ENCODE assay signal across 8 cellular contexts in the genomic region with DNA sequence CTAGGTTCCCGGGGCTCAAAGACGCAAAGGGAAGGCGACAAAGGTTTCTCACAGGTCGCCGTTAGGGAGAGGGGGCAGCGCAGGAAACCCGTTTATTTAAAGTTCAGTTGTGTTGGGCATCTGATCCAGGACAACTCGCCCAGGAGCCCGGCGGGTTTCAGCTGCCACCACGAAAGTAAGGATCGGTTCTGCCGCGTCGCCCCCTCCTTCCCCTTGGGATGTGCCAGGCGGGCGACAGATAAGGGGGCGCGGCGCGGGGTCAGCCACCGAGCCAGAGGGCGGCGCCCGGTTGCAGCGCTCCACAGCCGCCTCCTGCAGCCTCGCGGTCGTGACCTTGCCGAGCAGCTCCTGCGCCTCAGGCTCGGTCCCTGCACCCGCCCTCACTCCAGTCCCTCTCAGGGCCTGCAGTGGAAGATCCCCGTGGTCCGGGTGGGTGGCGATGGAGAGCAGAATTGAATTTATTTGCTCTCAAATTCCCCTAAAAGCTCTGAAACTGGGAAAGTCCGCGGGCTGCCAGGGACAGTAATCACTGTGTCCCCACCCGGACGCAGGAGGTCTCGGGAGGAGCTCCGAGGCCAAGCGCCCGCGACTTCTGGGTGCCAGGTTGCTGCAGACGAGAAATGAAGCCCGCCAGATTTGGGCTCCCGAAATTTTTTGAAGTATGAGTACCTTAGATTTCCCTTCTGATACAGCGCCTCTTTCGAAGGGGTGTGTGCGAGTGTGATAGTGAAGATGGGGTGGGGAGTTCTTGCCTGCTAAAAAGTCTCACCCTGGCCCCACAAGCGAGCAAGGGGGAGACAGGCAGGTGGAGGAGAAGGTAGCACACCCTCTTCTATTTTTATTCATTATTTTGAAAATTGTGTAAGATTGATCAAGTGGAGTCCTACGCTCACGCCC. TPM values are rescaled to one million over a fixed set of nuclear protein-coding genes. Genes with fewer than 3 reads are reported as not detected.
DNase-seq lines count a peak whose midpoint lies in the region; ATAC-seq, FAIRE-seq and TF ChIP-seq lines count a peak whose summit lies in the region.
"Had no signal": no experiment of that assay in that cellular context is flagged by ENCODE, and none has a peak within 500 bp of the region (broad histone marks: within the 10 kb centered on the region; RNA-seq: fewer than 3 reads in every experiment).

No MANE protein-coding gene starts in this region.

- H3K9me2 ChIP-seq in Karpas-422 (replicated peaks; ENCODE audit: insufficient read depth, low read length): no peaks in the 10 kb centered on the region

- H3K4me3 ChIP-seq in Karpas-422 (ENCODE audit: low read length) (peak overlapping the region; percentile 63), astrocyte (ENCODE audit: insufficient read depth, low read depth, low read length) (no peak overlapping the region), spleen (peak overlapping the region; percentile 11 to 71 (median 42))
- H3K4me3 ChIP-seq: SK-N-MC had no signal

- no peak for TF ChIP-seq CTCF in astrocyte (IDR thresholded peaks at IDR 0.05; ENCODE audit: insufficient read depth, low read depth, low read length)
- TF ChIP-seq CTCF in spleen (IDR thresholded peaks at IDR 0.05 in 8 of 11, conservative IDR thresholded peaks at IDR 0.05 in 3 of 11): no peak

- intact Hi-C loops in spleen (cut with DNase I; ENCODE audit: low total_unique reads): loop anchor here (5.0 kb wide), 1 partner anchor 398 kb away; no protein-coding TSS in a partner anchor

- H3K9ac ChIP-seq in Karpas-422 (ENCODE audit: low read length) (peak overlapping the region; percentile 51), astrocyte (ENCODE audit: low read length) (no peak overlapping the region)

- 7 to 21% (median 11%) methylated on average over 36 to 55 of the region's 55 CpGs for WGBS in spleen, 5 donors

- no peak for TF ChIP-seq POLR2A in spleen (IDR thresholded peaks at IDR 0.05)

- H3K27me3 ChIP-seq in Karpas-422 (ENCODE audit: low read length) (no peaks in the 10 kb centered on the region), astrocyte (ENCODE audit: insufficient read depth, low read length) (peaks cover 57% of the 10 kb centered on the region), spleen (replicated peaks in 1 of 7) (peaks cover 0 to 84% (median 10%) of the 10 kb centered on the region in 7 donors)

- peaks cover 33% of the 10 kb centered on the region for H3K4me1 ChIP-seq in Karpas-422 (ENCODE audit: low read length)
- H3K4me1 ChIP-seq in astrocyte (ENCODE audit: insufficient read depth, low read length): peaks cover 3% of the 10 kb centered on the region
- H3K4me1 ChIP-seq in spleen: peaks cover 25 to 93% (median 70%) of the 10 kb centered on the region in 6 donors

- H3K36me3 Mint-ChIP-seq in astrocyte (ENCODE audit: low read depth, unreplicated experiment): no peaks in the 10 kb centered on the region

- H4K20me1 ChIP-seq in Karpas-422 (ENCODE audit: insufficient read depth, low read depth, low read length) (no peaks in the 10 kb centered on the region), astrocyte (ENCODE audit: insufficient read depth, low read length) (peaks cover 7% of the 10 kb centered on the region)

- peak; percentile 63 for DNase-seq in Karpas-422
- no peak for DNase-seq in astrocyte (ENCODE audit: low read depth)
- DNase-seq in iPS-NIHi11 (ENCODE audit: low spot score): peak; percentile 28
- peak; percentile 86 for DNase-seq in spleen
- no peak for DNase-seq in DMS153 treated with DMSO at 0.1 percent for 48 hours (lab: John Stamatoyannopoulos, UW; ENCODE audit: unreplicated experiment)
- no peak for DNase-seq in AG08396 (ENCODE audit: low spot score)

- H3K27ac Mint-ChIP-seq in astrocyte (ENCODE audit: unreplicated experiment): no peak overlapping the region

- H3K4me2 ChIP-seq in Karpas-422 (ENCODE audit: low read depth, low read length, poor library complexity, severe bottlenecking): peak overlapping the region; percentile 69
- H3K4me2 ChIP-seq in astrocyte (ENCODE audit: low read length): peak overlapping the region; percentile 54

- FAIRE-seq in astrocyte (lab: Jason Lieb, UNC): no peak

- H2AFZ ChIP-seq in Karpas-422 (ENCODE audit: low read length) (peak overlapping the region; percentile 57; the same call in 1 of the 2 replicates), astrocyte (ENCODE audit: low read depth, low read length) (peak overlapping the region; percentile 53)

- peaks cover 63% of the 10 kb centered on the region for H3K27me3 Mint-ChIP-seq in astrocyte (ENCODE audit: low read depth, unreplicated experiment)

- H3K36me3 ChIP-seq in Karpas-422 (ENCODE audit: insufficient read depth, low read length) (no peaks in the 10 kb centered on the region), astrocyte (ENCODE audit: insufficient read depth, low read length) (no peaks in the 10 kb centered on the region), spleen (no peaks in the 10 kb centered on the region)

- H3K9me3 ChIP-seq in Karpas-422 (ENCODE audit: low read length): no peaks in the 10 kb centered on the region
- H3K9me3 ChIP-seq in astrocyte (ENCODE audit: insufficient read depth, low read depth, low read length): no peaks in the 10 kb centered on the region
- no peaks in the 10 kb centered on the region for H3K9me3 ChIP-seq in spleen

- H3K9me3 Mint-ChIP-seq in astrocyte (ENCODE audit: unreplicated experiment): no peaks in the 10 kb centered on the region

- peaks cover 6% of the 10 kb centered on the region for H3K4me1 Mint-ChIP-seq in astrocyte (ENCODE audit: low read depth, unreplicated experiment)

- ATAC-seq in HG02885 (IDR thresholded peaks at IDR 0.05; ENCODE audit: poor library complexity, unreplicated experiment): no peak

- H3K79me2 ChIP-seq in Karpas-422 (ENCODE audit: low read length) (no peaks in the 10 kb centered on the region), astrocyte (ENCODE audit: insufficient read depth, low read length) (no peaks in the 10 kb centered on the region)

- H3K4me3 Mint-ChIP-seq in astrocyte (ENCODE audit: unreplicated experiment): peak overlapping the region; percentile 69

- H3K27ac ChIP-seq in Karpas-422 (ENCODE audit: low read length) (no peak overlapping the region), astrocyte (ENCODE audit: low read depth, low read length) (no peak overlapping the region), spleen (peak overlapping the region in 6 of 8 donors; percentile 20 to 85 (median 66))

RNA-seq across cellular contexts. Expression of gene NFIA, which starts 28.4 kb away (rescaled TPM):
- total RNA-seq in Karpas-422 (2014; rRNA removed; shearing (Covaris generic); ENCODE audit: low replicate concordance): 15.8 and 38.3 TPM in 2 replicates
- total RNA-seq in astrocyte: 4.6 and 7.2 TPM in 2 replicates
- 10 to 100 TPM; 33.2 to 76.8 (median 40.1) TPM for total RNA-seq in spleen
- 1 to 10 TPM; 3.1 to 3.7 (median 3.1) TPM for polyA plus RNA-seq in spleen

Comparison
In these comparisons a context has a peak if more than half of its experiments do, and no peak if none do; other contexts are left out.
1. DNase-seq: peak in Karpas-422 (single experiment), iPS-NIHi11 (single experiment) and spleen (single experiment); none in astrocyte (single experiment), DMS153 treated with DMSO at 0.1 percent for 48 hours (single experiment) and AG08396 (single experiment).
2. H3K27ac ChIP-seq: peak in spleen (6 of 8); none in Karpas-422 (single experiment) and astrocyte (single experiment).